ENCODE assay signal across 1 cellular context in the genomic region with DNA sequence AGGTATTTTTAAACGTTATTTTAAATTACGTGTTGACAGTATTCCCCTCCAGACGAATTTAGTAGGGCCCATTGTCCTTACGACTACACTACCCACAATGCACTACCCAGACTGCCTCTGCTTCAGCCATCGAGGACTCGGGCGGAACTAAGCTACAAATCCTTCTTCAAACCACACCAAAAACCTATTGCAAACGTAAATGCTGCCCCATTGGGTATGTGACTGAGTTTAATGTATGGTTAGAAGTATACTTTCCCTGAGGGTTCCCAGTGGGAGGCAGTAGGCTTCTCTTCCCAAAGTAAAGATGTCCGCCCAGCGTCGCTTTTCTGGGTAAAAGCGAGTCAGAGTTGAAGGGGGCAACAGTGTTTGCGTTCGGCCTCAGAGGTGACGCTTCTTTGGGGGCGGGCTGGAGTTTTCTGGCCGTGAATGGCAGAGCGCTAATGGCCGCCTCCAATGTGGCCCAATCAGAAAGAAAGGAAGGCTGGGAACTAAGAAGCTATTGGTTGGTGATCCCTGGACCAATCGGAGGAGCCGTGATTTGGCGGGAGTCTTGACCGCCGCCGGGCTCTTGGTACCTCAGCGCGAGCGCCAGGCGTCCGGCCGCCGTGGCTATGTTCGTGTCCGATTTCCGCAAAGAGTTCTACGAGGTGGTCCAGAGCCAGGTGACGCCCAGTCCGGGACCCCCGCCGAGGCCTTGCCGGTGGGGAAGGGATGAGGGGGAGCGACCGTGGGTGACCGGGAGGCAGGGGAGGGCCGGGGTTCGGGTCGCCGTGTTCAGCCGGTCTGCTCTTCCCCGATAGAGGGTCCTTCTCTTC.
TF ChIP-seq lines count a peak whose summit lies in the region.

CDC45 (plus strand) TSS at position 563 of the 815 bp plus-strand sequence; CDS start at position 612, 49 bp downstream.

TF ChIP-seq in K562, 482 proteins besides CTCF, POLR2A, EP300 and RAD21 (continued from another document and continues in another):
- TF ChIP-seq, protein P1, sequence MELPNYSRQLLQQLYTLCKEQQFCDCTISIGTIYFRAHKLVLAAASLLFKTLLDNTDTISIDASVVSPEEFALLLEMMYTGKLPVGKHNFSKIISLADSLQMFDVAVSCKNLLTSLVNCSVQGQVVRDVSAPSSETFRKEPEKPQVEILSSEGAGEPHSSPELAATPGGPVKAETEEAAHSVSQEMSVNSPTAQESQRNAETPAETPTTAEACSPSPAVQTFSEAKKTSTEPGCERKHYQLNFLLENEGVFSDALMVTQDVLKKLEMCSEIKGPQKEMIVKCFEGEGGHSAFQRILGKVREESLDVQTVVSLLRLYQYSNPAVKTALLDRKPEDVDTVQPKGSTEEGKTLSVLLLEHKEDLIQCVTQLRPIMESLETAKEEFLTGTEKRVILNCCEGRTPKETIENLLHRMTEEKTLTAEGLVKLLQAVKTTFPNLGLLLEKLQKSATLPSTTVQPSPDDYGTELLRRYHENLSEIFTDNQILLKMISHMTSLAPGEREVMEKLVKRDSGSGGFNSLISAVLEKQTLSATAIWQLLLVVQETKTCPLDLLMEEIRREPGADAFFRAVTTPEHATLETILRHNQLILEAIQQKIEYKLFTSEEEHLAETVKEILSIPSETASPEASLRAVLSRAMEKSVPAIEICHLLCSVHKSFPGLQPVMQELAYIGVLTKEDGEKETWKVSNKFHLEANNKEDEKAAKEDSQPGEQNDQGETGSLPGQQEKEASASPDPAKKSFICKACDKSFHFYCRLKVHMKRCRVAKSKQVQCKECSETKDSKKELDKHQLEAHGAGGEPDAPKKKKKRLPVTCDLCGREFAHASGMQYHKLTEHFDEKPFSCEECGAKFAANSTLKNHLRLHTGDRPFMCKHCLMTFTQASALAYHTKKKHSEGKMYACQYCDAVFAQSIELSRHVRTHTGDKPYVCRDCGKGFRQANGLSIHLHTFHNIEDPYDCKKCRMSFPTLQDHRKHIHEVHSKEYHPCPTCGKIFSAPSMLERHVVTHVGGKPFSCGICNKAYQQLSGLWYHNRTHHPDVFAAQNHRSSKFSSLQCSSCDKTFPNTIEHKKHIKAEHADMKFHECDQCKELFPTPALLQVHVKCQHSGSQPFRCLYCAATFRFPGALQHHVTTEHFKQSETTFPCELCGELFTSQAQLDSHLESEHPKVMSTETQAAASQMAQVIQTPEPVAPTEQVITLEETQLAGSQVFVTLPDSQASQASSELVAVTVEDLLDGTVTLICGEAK (IDR thresholded peaks at IDR 0.05) = no peak
- TF ChIP-seq, protein P1 (CRISPR knock-in tag; IDR thresholded peaks at IDR 0.05) = no peak
- TF ChIP-seq SRSF3 (IDR thresholded peaks at IDR 0.05; ENCODE audit: insufficient read depth, low read length) = no peak
- TF ChIP-seq BDP1 (IDR thresholded peaks at IDR 0.05; ENCODE audit: insufficient read depth, insufficient read length) = no peak
- TF ChIP-seq CREBBP (IDR thresholded peaks at IDR 0.05; ENCODE audit: low read depth, low read length) = peak; percentile 90
- no peak for TF ChIP-seq KAT8 (IDR thresholded peaks at IDR 0.05; ENCODE audit: low read depth)
- no peak for TF ChIP-seq POLR2B (IDR thresholded peaks at IDR 0.05; ENCODE audit: low read depth, partially characterized antibody)
- TF ChIP-seq HNRNPK (IDR thresholded peaks at IDR 0.05; ENCODE audit: low read depth, low read length, poor library complexity, severe bottlenecking) = no peak
- peak; percentile 5; the same call in 1 of the 2 replicates for TF ChIP-seq BHLHE40 (IDR thresholded peaks at IDR 0.05; ENCODE audit: low read length)
- no peak for TF ChIP-seq MCM3 (IDR thresholded peaks at IDR 0.05)
- no peak for TF ChIP-seq USF1 (CRISPR knock-in tag; IDR thresholded peaks at IDR 0.05)
- no peak for TF ChIP-seq SNRNP70 (optimal IDR thresholded peaks at IDR 0.05; ENCODE audit: low read depth, low read length)
- TF ChIP-seq MTF1 (CRISPR knock-in tag; IDR thresholded peaks at IDR 0.05; ENCODE audit: borderline replicate concordance) = no peak
- TF ChIP-seq SMAD2 (IDR thresholded peaks at IDR 0.05; ENCODE audit: low read depth, low read length) = no peak
- peak; percentile 96 for TF ChIP-seq KDM5B (IDR thresholded peaks at IDR 0.05; ENCODE audit: insufficient replicate concordance, low read depth, low read length)
- TF ChIP-seq SRSF7 (optimal IDR thresholded peaks at IDR 0.05; ENCODE audit: low read depth, low read length) = no peak
- TF ChIP-seq, protein P2, sequence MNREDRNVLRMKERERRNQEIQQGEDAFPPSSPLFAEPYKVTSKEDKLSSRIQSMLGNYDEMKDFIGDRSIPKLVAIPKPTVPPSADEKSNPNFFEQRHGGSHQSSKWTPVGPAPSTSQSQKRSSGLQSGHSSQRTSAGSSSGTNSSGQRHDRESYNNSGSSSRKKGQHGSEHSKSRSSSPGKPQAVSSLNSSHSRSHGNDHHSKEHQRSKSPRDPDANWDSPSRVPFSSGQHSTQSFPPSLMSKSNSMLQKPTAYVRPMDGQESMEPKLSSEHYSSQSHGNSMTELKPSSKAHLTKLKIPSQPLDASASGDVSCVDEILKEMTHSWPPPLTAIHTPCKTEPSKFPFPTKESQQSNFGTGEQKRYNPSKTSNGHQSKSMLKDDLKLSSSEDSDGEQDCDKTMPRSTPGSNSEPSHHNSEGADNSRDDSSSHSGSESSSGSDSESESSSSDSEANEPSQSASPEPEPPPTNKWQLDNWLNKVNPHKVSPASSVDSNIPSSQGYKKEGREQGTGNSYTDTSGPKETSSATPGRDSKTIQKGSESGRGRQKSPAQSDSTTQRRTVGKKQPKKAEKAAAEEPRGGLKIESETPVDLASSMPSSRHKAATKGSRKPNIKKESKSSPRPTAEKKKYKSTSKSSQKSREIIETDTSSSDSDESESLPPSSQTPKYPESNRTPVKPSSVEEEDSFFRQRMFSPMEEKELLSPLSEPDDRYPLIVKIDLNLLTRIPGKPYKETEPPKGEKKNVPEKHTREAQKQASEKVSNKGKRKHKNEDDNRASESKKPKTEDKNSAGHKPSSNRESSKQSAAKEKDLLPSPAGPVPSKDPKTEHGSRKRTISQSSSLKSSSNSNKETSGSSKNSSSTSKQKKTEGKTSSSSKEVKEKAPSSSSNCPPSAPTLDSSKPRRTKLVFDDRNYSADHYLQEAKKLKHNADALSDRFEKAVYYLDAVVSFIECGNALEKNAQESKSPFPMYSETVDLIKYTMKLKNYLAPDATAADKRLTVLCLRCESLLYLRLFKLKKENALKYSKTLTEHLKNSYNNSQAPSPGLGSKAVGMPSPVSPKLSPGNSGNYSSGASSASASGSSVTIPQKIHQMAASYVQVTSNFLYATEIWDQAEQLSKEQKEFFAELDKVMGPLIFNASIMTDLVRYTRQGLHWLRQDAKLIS (CRISPR knock-in tag; IDR thresholded peaks at IDR 0.05) = no peak
- no peak for TF ChIP-seq ZBTB33 (CRISPR knock-in tag; IDR thresholded peaks at IDR 0.05)
- TF ChIP-seq ETV5 (CRISPR knock-in tag; IDR thresholded peaks at IDR 0.05; ENCODE audit: low read depth) = no peak
- TF ChIP-seq NFIC (IDR thresholded peaks at IDR 0.05) = no peak
- no peak for TF ChIP-seq HMG20B (CRISPR knock-in tag; IDR thresholded peaks at IDR 0.05)
- TF ChIP-seq HNRNPLL (IDR thresholded peaks at IDR 0.05; ENCODE audit: low read depth, low read length, poor library complexity, severe bottlenecking) = peak; percentile 93
- no peak for TF ChIP-seq CBX1 (IDR thresholded peaks at IDR 0.05; ENCODE audit: low read depth)
- no peak for TF ChIP-seq NCOA6 (IDR thresholded peaks at IDR 0.05)
- no peak for TF ChIP-seq NCOA1 (IDR thresholded peaks at IDR 0.05; ENCODE audit: low read depth)
- no peak for TF ChIP-seq SNIP1 (IDR thresholded peaks at IDR 0.05; ENCODE audit: low read depth)
- TF ChIP-seq EWSR1 (IDR thresholded peaks at IDR 0.05; ENCODE audit: borderline replicate concordance, low read depth, partially characterized antibody) = no peak
- TF ChIP-seq, protein P3, sequence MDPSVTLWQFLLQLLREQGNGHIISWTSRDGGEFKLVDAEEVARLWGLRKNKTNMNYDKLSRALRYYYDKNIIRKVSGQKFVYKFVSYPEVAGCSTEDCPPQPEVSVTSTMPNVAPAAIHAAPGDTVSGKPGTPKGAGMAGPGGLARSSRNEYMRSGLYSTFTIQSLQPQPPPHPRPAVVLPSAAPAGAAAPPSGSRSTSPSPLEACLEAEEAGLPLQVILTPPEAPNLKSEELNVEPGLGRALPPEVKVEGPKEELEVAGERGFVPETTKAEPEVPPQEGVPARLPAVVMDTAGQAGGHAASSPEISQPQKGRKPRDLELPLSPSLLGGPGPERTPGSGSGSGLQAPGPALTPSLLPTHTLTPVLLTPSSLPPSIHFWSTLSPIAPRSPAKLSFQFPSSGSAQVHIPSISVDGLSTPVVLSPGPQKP (CRISPR knock-in tag; IDR thresholded peaks at IDR 0.05) = no peak
- peak; percentile 70; the same call in 1 of the 2 replicates for TF ChIP-seq RNF219 (CRISPR knock-in tag; IDR thresholded peaks at IDR 0.05)
- peak; percentile 88 for TF ChIP-seq GTF2F1 (IDR thresholded peaks at IDR 0.05; ENCODE audit: low read depth, low read length)
- TF ChIP-seq SMARCA5 (IDR thresholded peaks at IDR 0.05) = no peak
